In genomic region chr10:49538381-49539319, GRCh38 we compare ENCODE assay signal across 8 cellular contexts. TPM values are rescaled to one million over a fixed set of nuclear protein-coding genes. Genes with fewer than 3 reads are reported as not detected.
A peak's percentile ranks its signal among the peaks of the same experiment; 100 is the strongest.
DNase-seq lines count a peak whose midpoint lies in the region; ATAC-seq and TF ChIP-seq lines count a peak whose summit lies in the region.

Gene ERCC6, minus strand, starts transcription at chr10:49539121.

- H3F3A ChIP-seq in Loucy (ENCODE audit: low read depth) = no peaks in the 10 kb centered on the region

- peaks cover 10% of the 10 kb centered on the region; the same call in 1 of the 2 replicates for H3K79me2 ChIP-seq in Loucy (ENCODE audit: insufficient read depth, low read length)

- DNase-seq in ELR (ENCODE audit: low read depth) (peak; percentile 98), H7 (peak; percentile 96), fibroblast of pulmonary artery (ENCODE audit: low read depth) (peak; percentile 99)
- DNase-seq in activated T-helper 9 cell treated with anti-CD3 and anti-CD28 coated beads, Interleukin-2, amount 50 U/mL, for 16 hours (ENCODE audit: low read depth) = peak; percentile 96
- peak; percentile 98 for DNase-seq in natural killer cell treated with Interleukin-12 subunit alpha and Interleukin-12 subunit beta and Interleukin-15 and Interleukin-18, amount 100 ng/mL, for 72 hours (ENCODE audit: low spot score)
- DNase-seq in stimulated activated naive CD4-positive, alpha-beta T cell treated with Interleukin-2 at 50 U/mL for 16 hours (lab: John Stamatoyannopoulos, UW) = peak; percentile 97

- TF ChIP-seq POLR2A in Raji (IDR thresholded peaks at IDR 0.05; ENCODE audit: insufficient read depth, low read depth, low read length) = peak; percentile 85

- H3K9ac ChIP-seq in Loucy (ENCODE audit: low read depth, low read length, poor library complexity, severe bottlenecking) = peak within 1 kb of the TSS; percentile 72

- ATAC-seq in natural killer cell treated with Interleukin-12 subunit alpha and Interleukin-12 subunit beta and Interleukin-15 and Interleukin-18, amount 100 ng/mL, for 72 hours = peak; percentile 98 to 99

- no peaks in the 10 kb centered on the region for H3K9me2 ChIP-seq in Loucy (replicated peaks; ENCODE audit: low read depth, low read length)

- peak within 1 kb of the TSS; percentile 64 for H3K4me3 ChIP-seq in H7 (ENCODE audit: insufficient read depth, low read depth, low read length)
- H3K4me3 ChIP-seq in Loucy (ENCODE audit: low read length, poor library complexity, severe bottlenecking) = peak within 1 kb of the TSS; percentile 79
- H3K4me3 ChIP-seq in fibroblast of pulmonary artery (replicated peaks; ENCODE audit: low read depth, low read length) = peak within 1 kb of the TSS; percentile 69

- peak within 1 kb of the TSS; percentile 95 for H3K4me3 Mint-ChIP-seq in natural killer cell treated with Interleukin-12 subunit alpha and Interleukin-12 subunit beta and Interleukin-15 and Interleukin-18, amount 100 ng/mL, for 72 hours

- H3K9me3 Mint-ChIP-seq in natural killer cell treated with Interleukin-12 subunit alpha and Interleukin-12 subunit beta and Interleukin-15 and Interleukin-18, amount 100 ng/mL, for 72 hours = no peaks in the 10 kb centered on the region

- peaks cover 35% of the 10 kb centered on the region for H3K4me1 ChIP-seq in Loucy (ENCODE audit: insufficient read depth, low read length, poor library complexity, severe bottlenecking)

- H3K27me3 ChIP-seq in H7 (ENCODE audit: control insufficient read depth, insufficient read depth, low read length) = peaks cover 12% of the 10 kb centered on the region
- H3K27me3 ChIP-seq in Loucy (ENCODE audit: insufficient read depth, low read length, poor library complexity, severe bottlenecking) = peaks cover 5% of the 10 kb centered on the region

- peaks cover 33 to 38% of the 10 kb centered on the region in 2 donors for H3K4me1 Mint-ChIP-seq in natural killer cell treated with Interleukin-12 subunit alpha and Interleukin-12 subunit beta and Interleukin-15 and Interleukin-18, amount 100 ng/mL, for 72 hours (ENCODE audit: low read depth in 2 of 2)

- no peak for TF ChIP-seq CTCF in Loucy (conservative IDR thresholded peaks at IDR 0.05; ENCODE audit: low read length)
- no peak for TF ChIP-seq CTCF in fibroblast of pulmonary artery (IDR thresholded peaks at IDR 0.05; ENCODE audit: low read length, missing control alignments)

- no peaks in the 10 kb centered on the region for H3K9me3 ChIP-seq in Loucy (ENCODE audit: insufficient read depth, low read depth, low read length)

- H3K27me3 Mint-ChIP-seq in natural killer cell treated with Interleukin-12 subunit alpha and Interleukin-12 subunit beta and Interleukin-15 and Interleukin-18, amount 100 ng/mL, for 72 hours = peaks cover 18 to 19% of the 10 kb centered on the region in 2 donors

- no peaks in the 10 kb centered on the region for H3K36me3 ChIP-seq in H7 (replicated peaks; ENCODE audit: control insufficient read depth, insufficient read depth, low read length)
- H3K36me3 ChIP-seq in Loucy (ENCODE audit: insufficient read depth, low read length) = no peaks in the 10 kb centered on the region

- H4K20me1 ChIP-seq in Loucy (ENCODE audit: insufficient read depth, low read length, poor library complexity, severe bottlenecking) = peaks cover 3% of the 10 kb centered on the region

- peak within 1 kb of the TSS; percentile 90 to 95 for H3K27ac Mint-ChIP-seq in natural killer cell treated with Interleukin-12 subunit alpha and Interleukin-12 subunit beta and Interleukin-15 and Interleukin-18, amount 100 ng/mL, for 72 hours

- H2AFZ ChIP-seq in Loucy (ENCODE audit: low read length) = peak within 1 kb of the TSS; percentile 99

- peak within 1 kb of the TSS; percentile 99 for H3K4me2 ChIP-seq in Loucy (ENCODE audit: low read depth, low read length, poor library complexity, severe bottlenecking)

- H3K36me3 Mint-ChIP-seq in natural killer cell treated with Interleukin-12 subunit alpha and Interleukin-12 subunit beta and Interleukin-15 and Interleukin-18, amount 100 ng/mL, for 72 hours = no peaks in the 10 kb centered on the region

RNA-seq across cellular contexts. Expression of gene ERCC6, which starts in this region (rescaled TPM):
- total RNA-seq in H7 (2014; rRNA removed; shearing (Covaris generic)) = 3.2 and 5.4 TPM in 2 replicates
- 10 to 100 TPM; 22.5 to 27.8 TPM for total RNA-seq in natural killer cell treated with Interleukin-12 subunit alpha and Interleukin-12 subunit beta and Interleukin-15 and Interleukin-18, amount 100 ng/mL, for 72 hours

Comparison
In these comparisons a context has a peak if more than half of its experiments do, and no peak if none do; other contexts are left out.
1. Peak in every context shown above with its lines: DNase-seq, ATAC-seq and H3K4me3 ChIP-seq.